In the genomic region with DNA sequence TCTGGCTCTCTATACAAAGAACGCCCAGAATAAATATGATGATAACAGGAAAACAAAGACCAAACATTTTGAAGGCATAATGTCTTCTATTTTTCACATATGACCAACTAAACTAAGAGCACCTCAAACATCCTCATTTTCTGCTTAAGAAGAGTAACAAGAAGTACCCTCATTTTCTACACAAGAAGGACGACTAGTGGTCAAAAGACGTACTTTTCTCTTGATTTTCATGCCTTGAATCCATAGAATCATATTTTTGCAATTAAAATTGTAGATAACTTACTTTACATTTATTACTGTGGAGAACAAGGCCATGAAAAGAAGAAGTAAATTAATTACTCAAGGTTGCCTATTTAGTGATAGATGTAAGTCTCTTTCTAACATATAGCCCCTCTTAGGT, we compare ENCODE assay signal across 8 cellular contexts.
A peak's percentile ranks its signal among the peaks of the same experiment; 100 is the strongest.
DNase-seq lines count a peak whose midpoint lies in the region; ATAC-seq and TF ChIP-seq lines count a peak whose summit lies in the region.

No MANE protein-coding gene starts in this region.

- TF ChIP-seq CTCF in Calu3 (IDR thresholded peaks at IDR 0.05; ENCODE audit: unreplicated experiment) (peak; percentile 40), lower lobe of right lung (IDR thresholded peaks at IDR 0.05) (peak; percentile 53)

- no peak overlapping the region for H3K27ac ChIP-seq in lower lobe of right lung

- no peak overlapping the region for H3K4me3 Mint-ChIP-seq in Calu3 (ENCODE audit: low read depth, unreplicated experiment)

- CTCF ChIA-PET in Calu3 (lab: Charles Lee) = interaction anchor here (0.9 to 1.9 kb wide), 6 partner anchors 67 to 1951 kb away, joined by 3 to 10 read pairs (median 4); a partner anchor contains a TSS

- H3K4me1 Mint-ChIP-seq in Calu3 (ENCODE audit: low read depth, unreplicated experiment) = peaks cover 12% of the 10 kb centered on the region

- in situ Hi-C loops in T47D (cut with HindIII; ENCODE audit: low pct_unique_long_range_greater_than_20kb, low sequenced_read_pairs) = no loop called here

- peak; percentile 42 for ATAC-seq in HG02610 (IDR thresholded peaks at IDR 0.05; ENCODE audit: unreplicated experiment)
- ATAC-seq in lower lobe of right lung = peak in 1 of 2 donors; percentile 68
- no peak for ATAC-seq in GM19463 (IDR thresholded peaks at IDR 0.05; ENCODE audit: unreplicated experiment)
- ATAC-seq in stimulated activated naive CD8-positive, alpha-beta T cell treated with anti-CD3 and anti-CD28 coated beads, Interleukin-15, Interleukin-2, amounts not matched to agents 100 U/mL and 50 U/mL, for 24 hours = no peak
- ATAC-seq in GM19455 (IDR thresholded peaks at IDR 0.05; ENCODE audit: unreplicated experiment) = no peak

- H3K27me3 ChIP-seq in lower lobe of right lung (ENCODE audit: low read depth) = no peaks in the 10 kb centered on the region

- H3K4me1 ChIP-seq in lower lobe of right lung = peaks cover 7% of the 10 kb centered on the region

- DNase-seq in Calu3 (peak; percentile 7), NCI-H226 (peak; percentile 29), T47D (ENCODE audit: low read depth in 1 of 2, low spot score in 1 of 2) (peak; percentile 21 to 83), lower lobe of right lung (no peak)
- DNase-seq in stimulated activated naive CD8-positive, alpha-beta T cell treated with anti-CD3 and anti-CD28 coated beads, Interleukin-15, Interleukin-2, amounts not matched to agents 100 U/mL and 50 U/mL, for 24 hours = no peak

- no peaks in the 10 kb centered on the region for H3K27me3 Mint-ChIP-seq in Calu3 (ENCODE audit: unreplicated experiment)

- no peaks in the 10 kb centered on the region for H3K36me3 Mint-ChIP-seq in Calu3 (ENCODE audit: insufficient read depth, unreplicated experiment)

- no peak overlapping the region for H3K27ac Mint-ChIP-seq in Calu3 (ENCODE audit: unreplicated experiment)

- no peaks in the 10 kb centered on the region for H3K9me3 Mint-ChIP-seq in Calu3 (ENCODE audit: low read depth, unreplicated experiment)

- intact Hi-C loops in Calu3 (cut with micrococcal nuclease; ENCODE audit: unreplicated experiment) = loop anchor here (1.0 to 10.0 kb wide), 8 partner anchors 67 to 881 kb away; no protein-coding TSS in a partner anchor
- intact Hi-C loops in lower lobe of right lung (cut with DNase I) = no loop called here

- H3K9me3 ChIP-seq in lower lobe of right lung = no peaks in the 10 kb centered on the region

- no peak overlapping the region for H3K4me3 ChIP-seq in lower lobe of right lung

- BruUV-seq in Calu3 (replicated peaks; lab: Mats Ljungman, UMichigan) = no TSS peak

- no peaks in the 10 kb centered on the region for H3K36me3 ChIP-seq in lower lobe of right lung

Comparison
In these comparisons a context has a peak if more than half of its experiments do, and no peak if none do; other contexts are left out.
1. DNase-seq: peak in Calu3 (single experiment), NCI-H226 (single experiment) and T47D (2 of 2); none in lower lobe of right lung (single experiment) and stimulated activated naive CD8-positive, alpha-beta T cell treated with anti-CD3 and anti-CD28 coated beads, Interleukin-15, Interleukin-2, amounts not matched to agents 100 U/mL and 50 U/mL, for 24 hours (single experiment).